In the genomic region with DNA sequence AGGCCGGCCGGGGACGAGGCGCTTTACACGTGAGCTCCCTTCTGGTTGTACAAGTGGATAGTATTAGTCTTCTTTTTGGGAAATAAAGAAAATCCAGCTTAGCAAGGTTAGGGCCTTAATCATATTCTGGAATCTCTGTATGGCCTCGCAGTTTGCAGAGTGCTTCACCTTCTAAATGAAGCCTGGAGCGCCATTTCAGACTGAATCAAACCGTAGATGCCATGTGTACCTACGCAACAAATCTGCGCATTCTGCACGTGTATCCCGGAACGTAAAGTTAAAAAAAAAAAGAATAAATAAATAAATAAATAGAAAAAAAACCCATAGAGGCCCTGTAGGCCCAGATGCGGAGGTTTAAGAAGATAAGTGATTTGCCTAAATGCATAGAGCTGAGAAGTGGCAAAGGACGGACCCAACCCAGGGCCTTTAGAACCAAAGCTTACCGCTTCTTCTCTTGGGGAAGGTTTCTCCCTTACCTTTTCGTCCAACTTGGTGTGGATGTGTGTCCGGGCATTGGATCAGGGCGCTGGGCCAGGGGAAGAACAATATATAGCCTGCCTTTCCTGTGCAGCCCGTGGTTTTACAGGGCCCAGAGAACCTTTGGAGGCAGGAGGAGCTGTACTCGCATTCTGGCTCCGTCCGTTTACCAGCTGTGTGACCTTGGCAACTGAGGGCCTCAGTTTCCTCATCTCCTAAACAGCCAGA, we compare ENCODE assay signal across 1 cellular context.
TF ChIP-seq lines count a peak whose summit lies in the region.

No MANE protein-coding gene starts in this region.

TF ChIP-seq in endothelial cell of umbilical vein, 7 proteins besides CTCF, POLR2A, EP300 and RAD21 (continued from another document):
- TF ChIP-seq GATA2 (IDR thresholded peaks at IDR 0.05; ENCODE audit: insufficient read depth, insufficient read length, low read depth, low read length), result no peak
TF ChIP-seq in endothelial cell of umbilical vein: peak in this region for 0.
